Comparison of ENCODE assay signal across 10 cellular contexts in the genomic region with DNA sequence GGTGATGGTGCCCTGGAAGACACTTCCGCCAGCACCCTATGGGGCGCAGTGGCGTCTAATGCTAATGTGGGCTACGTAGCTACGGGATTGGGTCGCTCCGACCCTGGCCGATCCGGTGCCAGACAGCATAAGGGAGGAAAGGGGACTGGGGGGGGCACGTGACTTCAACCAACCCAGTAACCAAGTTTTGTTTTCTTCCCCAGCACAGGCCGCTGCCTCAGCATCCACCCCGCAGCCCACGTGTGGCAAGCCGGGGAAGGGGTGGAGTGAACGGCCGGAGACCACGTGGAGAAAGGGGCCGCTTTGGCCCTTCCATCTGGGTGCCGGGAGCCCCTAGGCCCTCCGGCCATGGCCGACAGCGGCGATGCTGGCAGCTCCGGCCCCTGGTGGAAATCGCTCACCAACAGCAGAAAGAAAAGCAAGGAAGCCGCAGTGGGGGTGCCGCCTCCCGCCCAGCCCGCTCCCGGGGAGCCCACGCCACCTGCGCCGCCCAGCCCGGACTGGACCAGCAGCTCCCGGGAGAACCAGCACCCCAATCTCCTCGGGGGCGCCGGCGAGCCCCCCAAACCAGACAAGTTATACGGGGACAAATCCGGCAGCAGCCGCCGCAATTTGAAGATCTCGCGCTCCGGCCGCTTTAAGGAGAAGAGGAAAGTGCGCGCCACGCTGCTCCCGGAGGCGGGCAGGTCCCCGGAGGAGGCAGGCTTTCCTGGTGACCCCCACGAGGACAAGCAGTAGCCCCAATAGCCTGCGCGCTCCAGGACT. TPM values are rescaled to one million over a fixed set of nuclear protein-coding genes. Genes with fewer than 3 reads are reported as not detected.
DNase-seq lines count a peak whose midpoint lies in the region; ATAC-seq and TF ChIP-seq lines count a peak whose summit lies in the region.
"Had no signal": no experiment of that assay in that cellular context is flagged by ENCODE, and none has a peak within 500 bp of the region (broad histone marks: within the 10 kb centered on the region; RNA-seq: fewer than 3 reads in every experiment).

No MANE protein-coding gene starts in this region.

- no peak for DNase-seq in activated CD4-positive, alpha-beta T cell treated with anti-CD3 and anti-CD28 coated beads, Interleukin-2, amount 10 ng/mL, durations not matched to agents 24 days and 14 days
- no peak for DNase-seq in activated CD4-positive, alpha-beta T cell treated with anti-CD3 and anti-CD28 coated beads, Interleukin-2, amount 50 U/mL, for 1 hour
- DNase-seq in coronary artery (ENCODE audit: low spot score) (peak; percentile 75), lower lobe of right lung (peak; percentile 60), thoracic aorta (ENCODE audit: low spot score) (no peak), cerebellar nuclear complex (lab: John Stamatoyannopoulos, UW) (no peak), germinal center (ENCODE audit: low spot score) (no peak)
- DNase-seq: CD4-positive, CD25-positive, alpha-beta regulatory T cell; NCI-H187 treated with DMSO at 0.1 percent for 48 hours had no signal

- H3K9me3 ChIP-seq in lower lobe of right lung (no peaks in the 10 kb centered on the region), thoracic aorta (no peaks in the 10 kb centered on the region)

- no peak for TF ChIP-seq CTCF in coronary artery (IDR thresholded peaks at IDR 0.05)
- TF ChIP-seq CTCF in lower lobe of right lung (IDR thresholded peaks at IDR 0.05), result no peak
- TF ChIP-seq CTCF in thoracic aorta (IDR thresholded peaks at IDR 0.05), result no peak

- H3K4me3 ChIP-seq in coronary artery (peak overlapping the region; percentile 79), lower lobe of right lung (peak overlapping the region; percentile 60), thoracic aorta (peak overlapping the region; percentile 77)

- peaks cover 8% of the 10 kb centered on the region for H3K4me1 Mint-ChIP-seq in activated CD4-positive, alpha-beta T cell treated with anti-CD3 and anti-CD28 coated beads, Interleukin-2, amount 10 ng/mL, durations not matched to agents 24 days and 14 days

- H3K4me3 Mint-ChIP-seq in activated CD4-positive, alpha-beta T cell treated with anti-CD3 and anti-CD28 coated beads, Interleukin-2, amount 10 ng/mL, durations not matched to agents 24 days and 14 days, result peak overlapping the region; percentile 51

- peaks cover 4% of the 10 kb centered on the region for H3K36me3 Mint-ChIP-seq in activated CD4-positive, alpha-beta T cell treated with anti-CD3 and anti-CD28 coated beads, Interleukin-2, amount 10 ng/mL, durations not matched to agents 24 days and 14 days (ENCODE audit: low read depth)
- H3K36me3 Mint-ChIP-seq: CD4-positive, CD25-positive, alpha-beta regulatory T cell had no signal

- peaks cover 69% of the 10 kb centered on the region for H3K27me3 Mint-ChIP-seq in activated CD4-positive, alpha-beta T cell treated with anti-CD3 and anti-CD28 coated beads, Interleukin-2, amount 10 ng/mL, durations not matched to agents 24 days and 14 days

- peaks cover 5% of the 10 kb centered on the region for H3K9me3 Mint-ChIP-seq in activated CD4-positive, alpha-beta T cell treated with anti-CD3 and anti-CD28 coated beads, Interleukin-2, amount 10 ng/mL, durations not matched to agents 24 days and 14 days

- ATAC-seq in lower lobe of right lung, result peak; percentile 34 to 48
- no peak for ATAC-seq in thoracic aorta (ENCODE audit: insufficient number of reproducible peaks, low FRiP score, low read depth)
- no peak for ATAC-seq in GM18873 (IDR thresholded peaks at IDR 0.05; ENCODE audit: low FRiP score, unreplicated experiment)

- H3K36me3 ChIP-seq in lower lobe of right lung, result no peaks in the 10 kb centered on the region
- H3K36me3 ChIP-seq in thoracic aorta, result no peaks in the 10 kb centered on the region

- H3K27me3 ChIP-seq in lower lobe of right lung (ENCODE audit: low read depth) (peaks cover 96% of the 10 kb centered on the region), thoracic aorta (replicated peaks; ENCODE audit: insufficient read depth) (no peaks in the 10 kb centered on the region)

- no peak overlapping the region for H3K27ac Mint-ChIP-seq in activated CD4-positive, alpha-beta T cell treated with anti-CD3 and anti-CD28 coated beads, Interleukin-2, amount 10 ng/mL, durations not matched to agents 24 days and 14 days
- H3K27ac Mint-ChIP-seq: CD4-positive, CD25-positive, alpha-beta regulatory T cell had no signal

- H3K4me1 ChIP-seq in lower lobe of right lung, result peaks cover 43% of the 10 kb centered on the region
- H3K4me1 ChIP-seq in thoracic aorta (ENCODE audit: control insufficient read depth in 1 of 2, low read depth in 2 of 2), result peaks cover 18 to 26% of the 10 kb centered on the region in 2 donors

- no peak overlapping the region for H3K27ac ChIP-seq in coronary artery
- no peak overlapping the region for H3K27ac ChIP-seq in lower lobe of right lung
- H3K27ac ChIP-seq in thoracic aorta, result no peak overlapping the region

- intact Hi-C loops in activated CD4-positive, alpha-beta T cell treated with anti-CD3 and anti-CD28 coated beads, Interleukin-2, amount 10 ng/mL, durations not matched to agents 24 days and 14 days (cut with micrococcal nuclease), result loop anchor here (5.0 kb wide), 1 partner anchor 609 kb away; the partner anchor contains the start of gene TRIL
- intact Hi-C loops in lower lobe of right lung (cut with DNase I), result no loop called here

RNA-seq across cellular contexts. Expression of gene PRR15, which starts 2.5 kb away (rescaled TPM):
- total RNA-seq in activated CD4-positive, alpha-beta T cell treated with anti-CD3 and anti-CD28 coated beads, Interleukin-2, amount 10 ng/mL, durations not matched to agents 24 days and 14 days, result not detected in 2 replicates
- total RNA-seq in lower lobe of right lung (4.1 TPM), thoracic aorta (1 to 10 TPM; 2.5 to 6.0 TPM)
- total RNA-seq: CD4-positive, CD25-positive, alpha-beta regulatory T cell had no signal

Comparison
In these comparisons a context has a peak if more than half of its experiments do, and no peak if none do; other contexts are left out.
1. DNase-seq: peak in coronary artery (single experiment) and lower lobe of right lung (single experiment); none in activated CD4-positive, alpha-beta T cell treated with anti-CD3 and anti-CD28 coated beads, Interleukin-2, amount 10 ng/mL, durations not matched to agents 24 days and 14 days (single experiment), activated CD4-positive, alpha-beta T cell treated with anti-CD3 and anti-CD28 coated beads, Interleukin-2, amount 50 U/mL, for 1 hour (single experiment), thoracic aorta (single experiment), cerebellar nuclear complex (0 of 2) and germinal center (single experiment).
2. ATAC-seq: peak in lower lobe of right lung (2 of 2); none in thoracic aorta (single experiment) and GM18873 (single experiment).
3. Peak in every context shown above with its lines, with median percentiles within 50 percentile points of each other: H3K4me3 ChIP-seq.